Comparison of ENCODE assay signal across 8 cellular contexts in the genomic region with DNA sequence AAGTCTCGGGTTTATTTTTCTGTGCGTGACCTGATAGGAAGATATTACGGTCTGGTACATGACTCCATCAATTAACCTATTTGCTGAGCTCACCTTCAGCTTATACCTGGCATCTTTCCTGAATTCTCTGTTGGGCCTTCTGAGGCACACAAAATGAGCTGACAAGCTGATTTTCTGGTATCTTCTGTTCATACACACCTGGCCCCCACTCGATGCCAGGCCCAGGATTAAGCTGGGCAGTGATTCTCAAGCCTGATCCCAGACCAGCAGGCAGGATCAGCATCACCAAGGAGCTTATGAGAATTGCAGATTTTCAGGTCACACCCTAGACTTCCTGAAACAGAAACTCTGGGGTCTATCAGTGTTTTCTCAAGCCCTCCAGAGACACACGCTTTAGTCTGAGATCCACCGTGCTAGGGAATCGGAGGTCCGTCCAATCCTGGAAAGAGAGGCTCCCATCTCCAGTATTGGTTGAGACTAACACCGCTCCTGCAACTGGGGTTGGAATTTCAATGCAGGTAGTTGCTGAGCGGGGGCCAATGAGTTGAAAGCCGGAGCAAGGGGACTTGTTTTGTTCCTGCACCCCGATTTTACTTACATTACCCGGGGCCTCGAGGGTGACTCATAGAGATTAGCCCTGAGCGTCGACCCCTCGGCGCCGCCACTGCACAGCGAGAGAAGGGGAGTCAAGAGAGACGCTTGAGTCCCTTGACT. TPM values are rescaled to one million over a fixed set of nuclear protein-coding genes. Genes with fewer than 3 reads are reported as not detected.
DNase-seq lines count a peak whose midpoint lies in the region; ATAC-seq, FAIRE-seq and TF ChIP-seq lines count a peak whose summit lies in the region.

No MANE protein-coding gene starts in this region.

- no peaks in the 10 kb centered on the region for H3K9me3 Mint-ChIP-seq in CD4-positive, alpha-beta T cell
- H3K9me3 Mint-ChIP-seq in activated naive CD8-positive, alpha-beta T cell treated with anti-CD3 and anti-CD28 coated beads, Interleukin-2, amount 10 ng/mL, durations not matched to agents 7 days and 5 days, result no peaks in the 10 kb centered on the region

- intact Hi-C loops in CD4-positive, alpha-beta T cell (cut with DNase I, micrococcal nuclease), result loop anchor here (1.0 to 5.0 kb wide), 6 partner anchors 144 to 1652 kb away; partner anchors contain the start of genes RPSA (in 1 of the 2), ZNF619 (in 1 of the 2) and ZNF621 (in 1 of the 2)
- intact Hi-C loops in stomach (cut with DNase I; ENCODE audit: low total_unique reads), result no loop called here

- peaks cover 33% of the 10 kb centered on the region for H3K36me3 ChIP-seq in iPS-20b (ENCODE audit: insufficient read depth, low read depth, low read length)
- peaks cover 13 to 27% (median 26%) of the 10 kb centered on the region in 4 donors for H3K36me3 ChIP-seq in stomach

- TF ChIP-seq POLR2A in H54 (IDR thresholded peaks at IDR 0.05; ENCODE audit: low read depth, low read length) (0 out of 2 replicates have a peak, but pooled peaks have one; percentile 26), stomach (IDR thresholded peaks at IDR 0.05) (no peak)

- ATAC-seq in CD4-positive, alpha-beta T cell (ENCODE audit: poor library complexity), result no peak
- peak; percentile 1 for ATAC-seq in activated naive CD8-positive, alpha-beta T cell treated with anti-CD3 and anti-CD28 coated beads, Interleukin-2, amount 10 ng/mL, durations not matched to agents 7 days and 5 days (ENCODE audit: low read depth)
- no peak for ATAC-seq in GM18867 (IDR thresholded peaks at IDR 0.05; ENCODE audit: unreplicated experiment)

- no peak for TF ChIP-seq CTCF in CD4-positive, alpha-beta T cell (IDR thresholded peaks at IDR 0.05)
- TF ChIP-seq CTCF in stomach (IDR thresholded peaks at IDR 0.05) (no peak), D721Med (IDR thresholded peaks at IDR 0.05; ENCODE audit: insufficient read depth, missing control alignments) (no peak)

- H3K4me3 ChIP-seq in iPS-20b (ENCODE audit: low read length) (peak overlapping the region; percentile 69), stomach (peak overlapping the region; percentile 91 to 98 (median 94))

- H3K27me3 Mint-ChIP-seq in CD4-positive, alpha-beta T cell, result no peaks in the 10 kb centered on the region
- no peaks in the 10 kb centered on the region for H3K27me3 Mint-ChIP-seq in activated naive CD8-positive, alpha-beta T cell treated with anti-CD3 and anti-CD28 coated beads, Interleukin-2, amount 10 ng/mL, durations not matched to agents 7 days and 5 days

- 18 to 24% (median 23%) methylated on average over 18 to 21 of the region's 21 CpGs for WGBS in stomach, 5 donors

- POLR2A ChIA-PET in CD4-positive, alpha-beta T cell (lab: Charles Lee), result interaction anchor here (0.7 to 2.7 kb wide), 9 partner anchors 11 to 1653 kb away, joined by 3 to 16 read pairs (median 5); partner anchors contain the start of genes CTNNB1, RPL14, RPSA and ULK4
- POLR2A ChIA-PET in activated naive CD8-positive, alpha-beta T cell treated with anti-CD3 and anti-CD28 coated beads, Interleukin-2, amount 10 ng/mL, durations not matched to agents 7 days and 5 days (lab: Charles Lee), result interaction anchor here (0.6 to 2.6 kb wide), 8 partner anchors 12 to 891 kb away, joined by 3 to 10 read pairs (median 5); partner anchors contain the start of genes CTNNB1, RPL14, ZNF619 and ZNF620

- peak overlapping the region; percentile 91 for H3K27ac ChIP-seq in CD4-positive, alpha-beta T cell (ENCODE audit: low read depth, low read length)
- H3K27ac ChIP-seq in iPS-20b (ENCODE audit: low read length) (no peak overlapping the region), stomach (peak overlapping the region; percentile 73 to 99 (median 97))

- H3K4me1 Mint-ChIP-seq in CD4-positive, alpha-beta T cell (ENCODE audit: low read depth), result peaks cover 49% of the 10 kb centered on the region
- peaks cover 20% of the 10 kb centered on the region for H3K4me1 Mint-ChIP-seq in activated naive CD8-positive, alpha-beta T cell treated with anti-CD3 and anti-CD28 coated beads, Interleukin-2, amount 10 ng/mL, durations not matched to agents 7 days and 5 days

- TF ChIP-seq EP300 in stomach (IDR thresholded peaks at IDR 0.05), result no peak

- H3K9ac ChIP-seq in iPS-20b (ENCODE audit: low read depth, low read length), result peak overlapping the region; percentile 73; the same call in 1 of the 2 replicates

- peaks cover 47% of the 10 kb centered on the region for H3K36me3 Mint-ChIP-seq in CD4-positive, alpha-beta T cell (ENCODE audit: low read depth)
- peaks cover 13% of the 10 kb centered on the region for H3K36me3 Mint-ChIP-seq in activated naive CD8-positive, alpha-beta T cell treated with anti-CD3 and anti-CD28 coated beads, Interleukin-2, amount 10 ng/mL, durations not matched to agents 7 days and 5 days

- peaks cover 7% of the 10 kb centered on the region; the same call in 1 of the 2 replicates for H3K4me1 ChIP-seq in iPS-20b (ENCODE audit: insufficient read depth, low read length)
- H3K4me1 ChIP-seq in stomach, result peaks cover 27 to 45% (median 35%) of the 10 kb centered on the region in 4 donors

- peak in 1 of 10 experiments; percentile 6 for DNase-seq in CD4-positive, alpha-beta T cell
- DNase-seq in H54 (ENCODE audit: insufficient read length, low spot score) (no peak), stomach (no peak), D721Med (ENCODE audit: insufficient read length, low spot score) (no peak), NCI-H510A (lab: John Stamatoyannopoulos, UW) (no peak)
- DNase-seq in activated naive CD8-positive, alpha-beta T cell treated with anti-CD3 and anti-CD28 coated beads, Interleukin-2, amount 10 ng/mL, durations not matched to agents 7 days and 5 days, result no peak

- CTCF ChIA-PET in CD4-positive, alpha-beta T cell (lab: Charles Lee), result interaction anchor here (0.6 to 3.5 kb wide), 10 partner anchors 8 to 924 kb away, joined by 3 to 18 read pairs (median 4); partner anchors contain the start of genes RPL14 and ZNF620

- FAIRE-seq in H54 (lab: Jason Lieb, UNC) (peak; percentile 66), D721Med (lab: Jason Lieb, UNC) (no peak)

- H3K27ac Mint-ChIP-seq in CD4-positive, alpha-beta T cell, result peak overlapping the region; percentile 100
- H3K27ac Mint-ChIP-seq in activated naive CD8-positive, alpha-beta T cell treated with anti-CD3 and anti-CD28 coated beads, Interleukin-2, amount 10 ng/mL, durations not matched to agents 7 days and 5 days, result peak overlapping the region; percentile 94

- H3K27me3 ChIP-seq in CD4-positive, alpha-beta T cell (ENCODE audit: control insufficient read depth, insufficient read depth, low read length), result no peaks in the 10 kb centered on the region
- no peaks in the 10 kb centered on the region for H3K27me3 ChIP-seq in iPS-20b (ENCODE audit: insufficient read depth, low read length)
- H3K27me3 ChIP-seq in stomach, result no peaks in the 10 kb centered on the region

- peak overlapping the region; percentile 100 for H3K4me3 Mint-ChIP-seq in CD4-positive, alpha-beta T cell
- H3K4me3 Mint-ChIP-seq in activated naive CD8-positive, alpha-beta T cell treated with anti-CD3 and anti-CD28 coated beads, Interleukin-2, amount 10 ng/mL, durations not matched to agents 7 days and 5 days, result peak overlapping the region; percentile 100

- H3K9me3 ChIP-seq in CD4-positive, alpha-beta T cell (ENCODE audit: control insufficient read depth, low read length), result no peaks in the 10 kb centered on the region
- H3K9me3 ChIP-seq in iPS-20b (ENCODE audit: insufficient read depth, low read depth, low read length) (no peaks in the 10 kb centered on the region), stomach (no peaks in the 10 kb centered on the region)

RNA-seq across cellular contexts. Expression of gene EIF1B, which starts 0.6 kb away (rescaled TPM):
- total RNA-seq in CD4-positive, alpha-beta T cell, result 100 to 1,000 TPM; 112 to 120 TPM
- 10 to 100 TPM; 35.1 to 38.3 TPM for total RNA-seq in activated naive CD8-positive, alpha-beta T cell treated with anti-CD3 and anti-CD28 coated beads, Interleukin-2, amount 10 ng/mL, durations not matched to agents 7 days and 5 days
- total RNA-seq in stomach, result 10 to 100 TPM in 4 of 5 donors, 1 to 10 TPM in 1; 2.6 to 44.5 (median 18.3) TPM
- polyA plus RNA-seq in stomach, result 10 to 100 TPM; 52.7 to 76.8 (median 68.3) TPM
